8 cellular contexts compared by ENCODE assay signal in the genomic region with DNA sequence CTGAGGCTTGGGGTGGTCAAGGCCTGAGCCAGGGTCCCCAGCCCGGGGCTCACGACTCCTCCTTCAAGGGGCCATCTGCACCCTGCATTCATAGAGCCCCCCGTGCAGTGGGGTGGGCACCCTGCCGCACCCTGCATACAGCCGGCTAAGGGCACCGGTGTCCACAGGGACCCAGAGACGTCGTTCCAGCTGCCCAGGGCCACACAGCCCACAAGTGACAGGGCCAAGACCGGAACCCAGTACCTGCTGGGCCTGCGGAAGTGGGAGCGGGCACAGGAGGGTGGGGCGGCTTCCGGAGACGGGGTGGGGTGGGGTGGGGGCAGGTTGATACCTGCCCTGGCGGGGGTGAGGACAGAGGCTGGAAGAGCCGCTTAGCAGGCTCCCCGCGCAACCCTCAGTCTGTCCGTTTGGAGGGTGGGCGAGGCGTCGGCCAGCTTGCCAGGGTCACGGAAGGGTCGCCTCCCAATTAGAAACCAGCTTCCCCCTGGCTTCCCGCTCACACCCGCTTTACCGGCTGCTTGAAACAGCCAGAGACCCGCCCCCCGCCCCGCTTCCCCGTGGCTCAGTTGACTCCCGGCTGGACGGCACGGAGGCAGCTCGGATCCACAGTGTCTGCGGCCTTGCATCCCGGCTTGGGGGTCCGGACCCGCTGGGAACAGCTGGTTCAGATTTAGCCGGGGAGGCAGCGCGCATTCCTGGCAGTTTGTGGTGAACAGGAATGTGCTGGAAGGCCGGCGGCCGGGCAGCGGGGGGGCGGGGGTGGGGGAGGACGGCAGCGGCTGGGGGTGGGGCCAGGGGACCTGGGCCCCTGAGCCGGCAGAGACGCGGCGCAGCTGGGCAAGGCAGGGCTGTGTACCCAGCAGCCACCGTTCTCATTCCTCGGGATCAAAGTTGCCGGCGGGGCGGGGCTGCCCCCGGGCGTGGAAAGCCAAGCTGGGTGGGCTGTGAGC. TPM values are rescaled to one million over a fixed set of nuclear protein-coding genes. Genes with fewer than 3 reads are reported as not detected.
A peak's percentile ranks its signal among the peaks of the same experiment; 100 is the strongest.
DNase-seq lines count a peak whose midpoint lies in the region; ATAC-seq and TF ChIP-seq lines count a peak whose summit lies in the region.

No MANE protein-coding gene starts in this region.

- peaks cover 0 to 36% (median 5%) of the 10 kb centered on the region in 4 donors for H3K4me1 Mint-ChIP-seq in CD4-positive, CD25-positive, alpha-beta regulatory T cell

- peaks cover 70% of the 10 kb centered on the region for H3K79me2 ChIP-seq in GM23248 (ENCODE audit: insufficient read depth)

- H3K27ac Mint-ChIP-seq in CD4-positive, CD25-positive, alpha-beta regulatory T cell, result peak overlapping the region; percentile 56 to 90 (median 85)

- 0 to 2% methylated on average over 43 to 59 of the region's 60 CpGs for WGBS in GM23248 (ENCODE audit: low coverage in 1 of 2, low lambda C conversion rate in 2 of 2, missing lambda C conversion rate in 2 of 2), 2 experiments

- no peaks in the 10 kb centered on the region for H3K9me3 Mint-ChIP-seq in CD4-positive, CD25-positive, alpha-beta regulatory T cell

- H4K20me1 ChIP-seq in GM23248 (ENCODE audit: insufficient read depth), result no peaks in the 10 kb centered on the region; the same call in 1 of the 2 replicates

- intact Hi-C loops in ascending aorta (cut with DNase I), result loop anchor here (2.0 to 5.0 kb wide), 4 partner anchors 13 to 241 kb away; a partner anchor contains a TSS
- intact Hi-C loops in sciatic nerve (cut with DNase I), result no loop called here

- H3K36me3 ChIP-seq in CD4-positive, CD25-positive, alpha-beta regulatory T cell (ENCODE audit: control insufficient read depth, insufficient read depth, low read length), result peaks cover 22% of the 10 kb centered on the region
- H3K36me3 ChIP-seq in GM23248 (ENCODE audit: low read depth), result peaks cover 16% of the 10 kb centered on the region
- peaks cover 25% of the 10 kb centered on the region for H3K36me3 ChIP-seq in SJCRH30
- peaks cover 30 to 33% of the 10 kb centered on the region in 2 donors for H3K36me3 ChIP-seq in ascending aorta

- H3K27me3 Mint-ChIP-seq in CD4-positive, CD25-positive, alpha-beta regulatory T cell, result no peaks in the 10 kb centered on the region

- no peak for TF ChIP-seq CTCF in ascending aorta (IDR thresholded peaks at IDR 0.05)

- H3K9me2 ChIP-seq in GM23248 (ENCODE audit: insufficient read depth), result no peaks in the 10 kb centered on the region

- in situ Hi-C loops in GM23248 (cut with MboI) (no loop called here), G401 (cut with HindIII; ENCODE audit: low sequenced_read_pairs) (no loop called here)

- H3K4me3 Mint-ChIP-seq in CD4-positive, CD25-positive, alpha-beta regulatory T cell, result peak overlapping the region; percentile 97 to 99 (median 98)

- ATAC-seq in CD4-positive, CD25-positive, alpha-beta regulatory T cell (ENCODE audit: low read depth in 2 of 2), result peak; percentile 68 to 78
- peak; percentile 63 for ATAC-seq in sciatic nerve
- no peak for ATAC-seq in GM21367 (IDR thresholded peaks at IDR 0.05; ENCODE audit: unreplicated experiment)

- H3K36me3 Mint-ChIP-seq in CD4-positive, CD25-positive, alpha-beta regulatory T cell, result peaks cover 11% of the 10 kb centered on the region

- H3K4me1 ChIP-seq in CD4-positive, CD25-positive, alpha-beta regulatory T cell (ENCODE audit: control insufficient read depth, insufficient read depth, low read length, poor library complexity, severe bottlenecking), result peaks cover 47% of the 10 kb centered on the region
- H3K4me1 ChIP-seq in GM23248 (ENCODE audit: insufficient read depth) (0 out of 2 replicates have a peak, but pooled peaks cover 8% of the 10 kb centered on the region), SJCRH30 (no peaks in the 10 kb centered on the region), ascending aorta (peaks cover 14 to 21% of the 10 kb centered on the region in 2 donors)

- H3K4me3 ChIP-seq in CD4-positive, CD25-positive, alpha-beta regulatory T cell (ENCODE audit: low read depth, low read length), result peak overlapping the region; percentile 61
- H3K4me3 ChIP-seq in GM23248 (peak overlapping the region; percentile 90), SJCRH30 (peak overlapping the region; percentile 97), ascending aorta (peak overlapping the region; percentile 95 to 97)

- no peak overlapping the region for H2AFZ ChIP-seq in GM23248

- H3K9me3 ChIP-seq in CD4-positive, CD25-positive, alpha-beta regulatory T cell (ENCODE audit: control insufficient read depth in 2 of 2, low read length in 2 of 2), result no peaks in the 10 kb centered on the region
- no peaks in the 10 kb centered on the region for H3K9me3 ChIP-seq in GM23248 (ENCODE audit: low read depth)
- H3K9me3 ChIP-seq in SJCRH30 (replicated peaks), result no peaks in the 10 kb centered on the region
- no peaks in the 10 kb centered on the region for H3K9me3 ChIP-seq in ascending aorta

- peak overlapping the region; percentile 82 for H3K27ac ChIP-seq in CD4-positive, CD25-positive, alpha-beta regulatory T cell (ENCODE audit: insufficient read depth, low read length, poor library complexity, severe bottlenecking)
- H3K27ac ChIP-seq in GM23248 (peak overlapping the region; percentile 69), SJCRH30 (peak overlapping the region; percentile 79), ascending aorta (peak overlapping the region; percentile 99 to 100)

- H3K27me3 ChIP-seq in CD4-positive, CD25-positive, alpha-beta regulatory T cell (ENCODE audit: control insufficient read depth, insufficient read depth, low read length), result no peaks in the 10 kb centered on the region
- H3K27me3 ChIP-seq in GM23248 (replicated peaks; ENCODE audit: insufficient read depth) (no peaks in the 10 kb centered on the region), SJCRH30 (no peaks in the 10 kb centered on the region), ascending aorta (no peaks in the 10 kb centered on the region)

- peak; percentile 52 to 92 (median 73) for DNase-seq in CD4-positive, CD25-positive, alpha-beta regulatory T cell
- DNase-seq in GM23248 (peak; percentile 95), SJCRH30 (peak; percentile 96 to 97), ascending aorta (ENCODE audit: low spot score in 2 of 2) (peak in 1 of 2 donors; percentile 87), hepatic stellate cell (ENCODE audit: low spot score) (peak; percentile 98), sciatic nerve (ENCODE audit: low spot score) (no peak), G401 (ENCODE audit: low spot score) (no peak)

- H3K4me2 ChIP-seq in GM23248 (ENCODE audit: unreplicated experiment), result peak overlapping the region; percentile 95

- peaks cover under 1% of the 10 kb centered on the region; the same call in 1 of the 2 replicates for H3F3A ChIP-seq in GM23248 (ENCODE audit: insufficient read depth)

- peak overlapping the region; percentile 96 for H3K9ac ChIP-seq in GM23248

RNA-seq across cellular contexts. Expression of a gene that starts 1.8 kb away (rescaled TPM):
- total RNA-seq in CD4-positive, CD25-positive, alpha-beta regulatory T cell, result 397 TPM
- polyA plus RNA-seq in CD4-positive, CD25-positive, alpha-beta regulatory T cell, result 100 to 1,000 TPM; 378 to 426 (median 401) TPM
- 239 and 244 TPM in 2 replicates for total RNA-seq in GM23248 (2014; rRNA removed; shearing (Covaris generic))
- 400 and 415 TPM in 2 replicates for polyA plus RNA-seq in GM23248 (2016; fragmentation: Nextera tagmentation; extraction: Ambion mirVana)
- total RNA-seq in SJCRH30 (2014; rRNA removed; shearing (Covaris generic)), result 87.2 and 91.4 TPM in 2 replicates
- total RNA-seq in ascending aorta, result 79.1 TPM
- total RNA-seq in sciatic nerve, result 120 TPM
- 245 and 296 TPM in 2 replicates for total RNA-seq in G401 (2014; rRNA removed; shearing (Covaris generic))

RNA-seq across cellular contexts. Expression of a gene that starts 6.9 kb away (rescaled TPM):
- total RNA-seq in CD4-positive, CD25-positive, alpha-beta regulatory T cell, result not detected
- not detected for polyA plus RNA-seq in CD4-positive, CD25-positive, alpha-beta regulatory T cell
- not detected in 2 replicates for total RNA-seq in GM23248 (2014; rRNA removed; shearing (Covaris generic))
- not detected in 2 replicates for polyA plus RNA-seq in GM23248 (2016; fragmentation: Nextera tagmentation; extraction: Ambion mirVana)
- total RNA-seq in SJCRH30 (2014; rRNA removed; shearing (Covaris generic)), result not detected in 2 replicates
- total RNA-seq in ascending aorta (not detected), sciatic nerve (not detected)
- total RNA-seq in G401 (2014; rRNA removed; shearing (Covaris generic)), result not detected in 2 replicates

RNA-seq across cellular contexts. Expression of a gene that starts 7.3 kb away (rescaled TPM):
- 339 TPM for total RNA-seq in CD4-positive, CD25-positive, alpha-beta regulatory T cell
- polyA plus RNA-seq in CD4-positive, CD25-positive, alpha-beta regulatory T cell, result 10 to 100 TPM; 51.6 to 67.1 (median 54.2) TPM
- total RNA-seq in GM23248 (2014; rRNA removed; shearing (Covaris generic)), result 132 and 169 TPM in 2 replicates
- polyA plus RNA-seq in GM23248 (2016; fragmentation: Nextera tagmentation; extraction: Ambion mirVana), result 76.7 and 79.7 TPM in 2 replicates
- 61.0 and 66.8 TPM in 2 replicates for total RNA-seq in SJCRH30 (2014; rRNA removed; shearing (Covaris generic))
- total RNA-seq in ascending aorta (452 TPM), sciatic nerve (146 TPM)
- 131 and 142 TPM in 2 replicates for total RNA-seq in G401 (2014; rRNA removed; shearing (Covaris generic))

RNA-seq across cellular contexts. Expression of a gene that starts 11.7 kb away (rescaled TPM):
- total RNA-seq in CD4-positive, CD25-positive, alpha-beta regulatory T cell, result 161 TPM
- polyA plus RNA-seq in CD4-positive, CD25-positive, alpha-beta regulatory T cell, result 10 to 100 TPM in 1 of 4 donors, 1 to 10 TPM in 3; 3.4 to 13.3 (median 6.9) TPM
- 1.1 and 2.1 TPM in 2 replicates for total RNA-seq in GM23248 (2014; rRNA removed; shearing (Covaris generic))
- 1.7 and 2.6 TPM in 2 replicates for polyA plus RNA-seq in GM23248 (2016; fragmentation: Nextera tagmentation; extraction: Ambion mirVana)
- total RNA-seq in SJCRH30 (2014; rRNA removed; shearing (Covaris generic)), result 7.8 and 11.0 TPM in 2 replicates
- total RNA-seq in ascending aorta (96.6 TPM), sciatic nerve (17.3 TPM)
- 6.2 and 13.9 TPM in 2 replicates for total RNA-seq in G401 (2014; rRNA removed; shearing (Covaris generic))

RNA-seq across cellular contexts. Expression of a gene that starts 28.0 kb away (rescaled TPM):
- total RNA-seq in CD4-positive, CD25-positive, alpha-beta regulatory T cell, result not detected
- polyA plus RNA-seq in CD4-positive, CD25-positive, alpha-beta regulatory T cell, result not detected
- 0.25 and 0.54 TPM in 2 replicates for total RNA-seq in GM23248 (2014; rRNA removed; shearing (Covaris generic))
- polyA plus RNA-seq in GM23248 (2016; fragmentation: Nextera tagmentation; extraction: Ambion mirVana), result not detected in 2 replicates
- not detected in 2 replicates for total RNA-seq in SJCRH30 (2014; rRNA removed; shearing (Covaris generic))
- total RNA-seq in ascending aorta (not detected), sciatic nerve (not detected)
- total RNA-seq in G401 (2014; rRNA removed; shearing (Covaris generic)), result 0.74 and 3.5 TPM in 2 replicates

Comparison
In these comparisons a context has a peak if more than half of its experiments do, and no peak if none do; other contexts are left out.
1. DNase-seq: peak in CD4-positive, CD25-positive, alpha-beta regulatory T cell (3 of 3), GM23248 (single experiment), SJCRH30 (2 of 2) and hepatic stellate cell (single experiment); none in sciatic nerve (single experiment) and G401 (single experiment).
2. Peak in every context shown above with its lines, with median percentiles within 50 percentile points of each other: H3K27ac ChIP-seq and H3K4me3 ChIP-seq.